ENCODE assay signal across 14 cellular contexts in genomic region chr11:34501500-34501899, GRCh38. TPM values are rescaled to one million over a fixed set of nuclear protein-coding genes. Genes with fewer than 3 reads are reported as not detected.
DNase-seq lines count a peak whose midpoint lies in the region; ATAC-seq and TF ChIP-seq lines count a peak whose summit lies in the region.
"Had no signal": no experiment of that assay in that cellular context is flagged by ENCODE, and none has a peak within 500 bp of the region (broad histone marks: within the 10 kb centered on the region; RNA-seq: fewer than 3 reads in every experiment).

No MANE protein-coding gene starts in this region.

- 50 to 52% methylated on average over 4 of the region's 4 CpGs for WGBS in aorta, 2 donors

- POLR2A ChIA-PET in WTC11 (lab: Charles Lee), result no interaction called here

- H3K27me3 ChIP-seq in left ventricle myocardium inferior (ENCODE audit: low read depth) (peaks cover 23% of the 10 kb centered on the region), aorta (ENCODE audit: control insufficient read depth in 1 of 2, insufficient read depth in 2 of 2, low read length in 1 of 2) (no peaks in the 10 kb centered on the region), colonic mucosa (no peaks in the 10 kb centered on the region)
- H3K27me3 ChIP-seq: BE2C, stomach had no signal

- CTCF ChIA-PET in WTC11 (lab: Charles Lee), result interaction anchor here (0.8 to 3.1 kb wide), 3 partner anchors 9 to 12 kb away, joined by 3 to 24 read pairs (median 6); partner anchors contain the start of gene ELF5

- H3K9me3 ChIP-seq in left ventricle myocardium inferior (replicated peaks) (no peaks in the 10 kb centered on the region), aorta (ENCODE audit: control insufficient read depth, low read length) (no peaks in the 10 kb centered on the region), colonic mucosa (no peaks in the 10 kb centered on the region)
- H3K9me3 ChIP-seq: BE2C, stomach had no signal

- H3K4me1 Mint-ChIP-seq in WTC11, result no peaks in the 10 kb centered on the region

- H3K9me3 Mint-ChIP-seq in WTC11, result no peaks in the 10 kb centered on the region

- no peak overlapping the region for H3K4me3 Mint-ChIP-seq in WTC11

- no peaks in the 10 kb centered on the region for H3K27me3 Mint-ChIP-seq in WTC11 (ENCODE audit: low read depth)

- H3K36me3 ChIP-seq in left ventricle myocardium inferior (no peaks in the 10 kb centered on the region), aorta (ENCODE audit: control insufficient read depth in 1 of 2, insufficient read depth in 2 of 2, low read length in 1 of 2) (no peaks in the 10 kb centered on the region), colonic mucosa (no peaks in the 10 kb centered on the region)
- H3K36me3 ChIP-seq: BE2C, stomach had no signal

- no peak overlapping the region for H3K9ac ChIP-seq in colonic mucosa (ENCODE audit: low read depth in 2 of 2, low read length in 2 of 2)

- H3K4me3 ChIP-seq in left ventricle myocardium inferior (no peak overlapping the region), aorta (ENCODE audit: low read length in 2 of 2) (no peak overlapping the region), colonic mucosa (no peak overlapping the region)
- H3K4me3 ChIP-seq: stomach had no signal

- H3K36me3 Mint-ChIP-seq in WTC11, result no peaks in the 10 kb centered on the region

- ATAC-seq in left cardiac atrium (peak; percentile 53 to 66), WTC11 (no peak), aorta (ENCODE audit: low FRiP score) (peak; percentile 60), HG03442 (IDR thresholded peaks at IDR 0.05; ENCODE audit: unreplicated experiment) (no peak)

- intact Hi-C loops in left cardiac atrium (cut with DNase I) (no loop called here), left ventricle myocardium inferior (cut with micrococcal nuclease) (no loop called here), aorta (cut with DNase I) (no loop called here), colonic mucosa (cut with DNase I) (no loop called here)

- TF ChIP-seq CTCF in left ventricle myocardium inferior (IDR thresholded peaks at IDR 0.05; ENCODE audit: borderline replicate concordance) (no peak), WTC11 (IDR thresholded peaks at IDR 0.05) (no peak), colonic mucosa (IDR thresholded peaks at IDR 0.05) (no peak)

- H3K4me1 ChIP-seq in left ventricle myocardium inferior, result no peaks in the 10 kb centered on the region
- H3K4me1 ChIP-seq in aorta (ENCODE audit: control insufficient read depth in 1 of 2, insufficient read depth in 2 of 2, low read length in 2 of 2), result no peaks in the 10 kb centered on the region
- no peaks in the 10 kb centered on the region for H3K4me1 ChIP-seq in colonic mucosa
- H3K4me1 ChIP-seq: BE2C had no signal

- no peak for DNase-seq in left cardiac atrium
- DNase-seq in left ventricle myocardium inferior, result no peak
- DNase-seq in WTC11 (ENCODE audit: low spot score), result no peak
- peak; percentile 90 for DNase-seq in kidney tubule cell (ENCODE audit: low spot score)
- DNase-seq in aorta, result no peak
- no peak for DNase-seq in activated naive CD4-positive, alpha-beta T cell treated with anti-CD3 and anti-CD28 coated beads, Interleukin-2, amount 50 U/mL, for 16 hours
- DNase-seq in colonic mucosa, result no peak
- DNase-seq: activated gamma-delta T cell, BE2C, NCI-H1417 treated with DMSO at 0.1 percent for 48 hours had no signal

- no peak overlapping the region for H3K27ac Mint-ChIP-seq in WTC11

- H3K27ac ChIP-seq in left ventricle myocardium inferior (replicated peaks), result no peak overlapping the region
- no peak overlapping the region for H3K27ac ChIP-seq in aorta (ENCODE audit: low read depth in 1 of 2, low read length in 2 of 2)
- no peak overlapping the region for H3K27ac ChIP-seq in colonic mucosa

TF ChIP-seq in WTC11, 78 proteins besides CTCF, POLR2A, EP300 and RAD21:
- peak; percentile 63 for TF ChIP-seq GABPB1 (CRISPR knock-in tag; IDR thresholded peaks at IDR 0.05)
- TF ChIP-seq, protein P1, sequence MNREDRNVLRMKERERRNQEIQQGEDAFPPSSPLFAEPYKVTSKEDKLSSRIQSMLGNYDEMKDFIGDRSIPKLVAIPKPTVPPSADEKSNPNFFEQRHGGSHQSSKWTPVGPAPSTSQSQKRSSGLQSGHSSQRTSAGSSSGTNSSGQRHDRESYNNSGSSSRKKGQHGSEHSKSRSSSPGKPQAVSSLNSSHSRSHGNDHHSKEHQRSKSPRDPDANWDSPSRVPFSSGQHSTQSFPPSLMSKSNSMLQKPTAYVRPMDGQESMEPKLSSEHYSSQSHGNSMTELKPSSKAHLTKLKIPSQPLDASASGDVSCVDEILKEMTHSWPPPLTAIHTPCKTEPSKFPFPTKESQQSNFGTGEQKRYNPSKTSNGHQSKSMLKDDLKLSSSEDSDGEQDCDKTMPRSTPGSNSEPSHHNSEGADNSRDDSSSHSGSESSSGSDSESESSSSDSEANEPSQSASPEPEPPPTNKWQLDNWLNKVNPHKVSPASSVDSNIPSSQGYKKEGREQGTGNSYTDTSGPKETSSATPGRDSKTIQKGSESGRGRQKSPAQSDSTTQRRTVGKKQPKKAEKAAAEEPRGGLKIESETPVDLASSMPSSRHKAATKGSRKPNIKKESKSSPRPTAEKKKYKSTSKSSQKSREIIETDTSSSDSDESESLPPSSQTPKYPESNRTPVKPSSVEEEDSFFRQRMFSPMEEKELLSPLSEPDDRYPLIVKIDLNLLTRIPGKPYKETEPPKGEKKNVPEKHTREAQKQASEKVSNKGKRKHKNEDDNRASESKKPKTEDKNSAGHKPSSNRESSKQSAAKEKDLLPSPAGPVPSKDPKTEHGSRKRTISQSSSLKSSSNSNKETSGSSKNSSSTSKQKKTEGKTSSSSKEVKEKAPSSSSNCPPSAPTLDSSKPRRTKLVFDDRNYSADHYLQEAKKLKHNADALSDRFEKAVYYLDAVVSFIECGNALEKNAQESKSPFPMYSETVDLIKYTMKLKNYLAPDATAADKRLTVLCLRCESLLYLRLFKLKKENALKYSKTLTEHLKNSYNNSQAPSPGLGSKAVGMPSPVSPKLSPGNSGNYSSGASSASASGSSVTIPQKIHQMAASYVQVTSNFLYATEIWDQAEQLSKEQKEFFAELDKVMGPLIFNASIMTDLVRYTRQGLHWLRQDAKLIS (CRISPR knock-in tag; IDR thresholded peaks at IDR 0.05; ENCODE audit: borderline replicate concordance), result no peak

RNA-seq across cellular contexts. Expression of gene ELF5, which starts 12.1 kb away (rescaled TPM):
- total RNA-seq in left cardiac atrium (not detected), left ventricle myocardium inferior (not detected), WTC11 (2021) (not detected in 3 replicates), aorta (not detected), colonic mucosa (not detected)
- polyA plus RNA-seq in aorta, result not detected
- total RNA-seq: pulmonary artery endothelial cell; T-helper 2 cell treated with Interferon-gamma antibody and Interleukin-4, amounts not matched to agents 100 ng/mL and 5 ng/mL, for 36 hours had no signal

Comparison
In these comparisons a context has a peak if more than half of its experiments do, and no peak if none do; other contexts are left out.
1. ATAC-seq: peak in left cardiac atrium (2 of 2) and aorta (single experiment); none in WTC11 (single experiment) and HG03442 (single experiment).